Comparison of ENCODE assay signal across 13 cellular contexts in genomic region chr11:14232652-14233051, GRCh38.
DNase-seq lines count a peak whose midpoint lies in the region; ATAC-seq and TF ChIP-seq lines count a peak whose summit lies in the region.
"Had no signal": no experiment of that assay in that cellular context is flagged by ENCODE, and none has a peak within 500 bp of the region (broad histone marks: within the 10 kb centered on the region; RNA-seq: fewer than 3 reads in every experiment).

No MANE protein-coding gene starts in this region.

- intact Hi-C loops in thyroid gland (cut with DNase I) = no loop called here
- intact Hi-C loops in activated CD4-positive, alpha-beta T cell treated with anti-CD3 and anti-CD28 coated beads for 36 hours (cut with DNase I, micrococcal nuclease) = no loop called here

- CTCF ChIA-PET in activated CD4-positive, alpha-beta T cell treated with anti-CD3 and anti-CD28 coated beads for 36 hours (lab: Charles Lee) = interaction anchor here (0.6 kb wide), 2 partner anchors 36 to 525 kb away, joined by 3 to 4 read pairs; no protein-coding TSS in a partner anchor

- H3K4me1 Mint-ChIP-seq in activated CD4-positive, alpha-beta T cell treated with anti-CD3 and anti-CD28 coated beads for 36 hours = peaks cover 3% of the 10 kb centered on the region

- 52 to 55% methylated on average over 6 of the region's 6 CpGs for WGBS in thyroid gland, 2 donors

- no peak overlapping the region for H3K27ac Mint-ChIP-seq in activated CD4-positive, alpha-beta T cell treated with anti-CD3 and anti-CD28 coated beads for 36 hours

- TF ChIP-seq POLR2A in thyroid gland (IDR thresholded peaks at IDR 0.05) = no peak

- POLR2A ChIA-PET in activated CD4-positive, alpha-beta T cell treated with anti-CD3 and anti-CD28 coated beads for 36 hours (lab: Charles Lee) = no interaction called here

- H3K27ac ChIP-seq in C4-2B (no peak overlapping the region), WERI-Rb-1 (no peak overlapping the region), thyroid gland (no peak overlapping the region)
- H3K27ac ChIP-seq: colonic mucosa had no signal

- no peak for ATAC-seq in activated CD4-positive, alpha-beta T cell treated with anti-CD3 and anti-CD28 coated beads for 36 hours
- ATAC-seq in HG02588 (IDR thresholded peaks at IDR 0.05; ENCODE audit: unreplicated experiment) (no peak), HG03521 (IDR thresholded peaks at IDR 0.05; ENCODE audit: unreplicated experiment) (no peak)

- H3K9me3 ChIP-seq in WERI-Rb-1 (ENCODE audit: severe bottlenecking) = no peaks in the 10 kb centered on the region
- H3K9me3 ChIP-seq in thyroid gland = no peaks in the 10 kb centered on the region
- H3K9me3 ChIP-seq: colonic mucosa had no signal

- H3K4me3 Mint-ChIP-seq in activated CD4-positive, alpha-beta T cell treated with anti-CD3 and anti-CD28 coated beads for 36 hours = no peak overlapping the region

- no peaks in the 10 kb centered on the region for H3K36me3 ChIP-seq in WERI-Rb-1
- H3K36me3 ChIP-seq in kidney epithelial cell (ENCODE audit: control insufficient read depth, insufficient read depth, low read length) = no peaks in the 10 kb centered on the region
- H3K36me3 ChIP-seq in thyroid gland = no peaks in the 10 kb centered on the region
- H3K36me3 ChIP-seq: colonic mucosa had no signal

- no peaks in the 10 kb centered on the region for H3K36me3 Mint-ChIP-seq in activated CD4-positive, alpha-beta T cell treated with anti-CD3 and anti-CD28 coated beads for 36 hours (ENCODE audit: low read depth)

- H3K27me3 ChIP-seq in WERI-Rb-1 (ENCODE audit: insufficient read depth, low read depth, severe bottlenecking) = peaks cover 57% of the 10 kb centered on the region
- peaks cover 9% of the 10 kb centered on the region for H3K27me3 ChIP-seq in kidney epithelial cell (ENCODE audit: control insufficient read depth, insufficient read depth, low read length)
- H3K27me3 ChIP-seq in thyroid gland = no peaks in the 10 kb centered on the region
- H3K27me3 ChIP-seq: colonic mucosa had no signal

- TF ChIP-seq CTCF in C4-2B (conservative IDR thresholded peaks at IDR 0.05) (peak; percentile 87), HFF-Myc (IDR thresholded peaks at IDR 0.05; ENCODE audit: low read depth, low read length, missing control alignments) (peak; percentile 45), WERI-Rb-1 (IDR thresholded peaks at IDR 0.05; ENCODE audit: low read depth, low read length) (peak; percentile 72), kidney epithelial cell (IDR thresholded peaks at IDR 0.05; ENCODE audit: insufficient read depth, low read length, poor library complexity, severe bottlenecking) (peak; percentile 44), thyroid gland (IDR thresholded peaks at IDR 0.05) (peak in 2 of 6 experiments; percentile 8 to 24)

- H3K4me3 ChIP-seq in HFF-Myc (replicated peaks; ENCODE audit: low read depth, low read length) (no peak overlapping the region), WERI-Rb-1 (ENCODE audit: low read depth, low read length) (no peak overlapping the region), kidney epithelial cell (ENCODE audit: low read depth, low read length) (no peak overlapping the region), thyroid gland (replicated peaks in 1 of 3) (no peak overlapping the region)
- H3K4me3 ChIP-seq: colonic mucosa had no signal

- H3K4me1 ChIP-seq in thyroid gland = no peaks in the 10 kb centered on the region
- H3K4me1 ChIP-seq: colonic mucosa had no signal

- no peaks in the 10 kb centered on the region for H3K27me3 Mint-ChIP-seq in activated CD4-positive, alpha-beta T cell treated with anti-CD3 and anti-CD28 coated beads for 36 hours

- DNase-seq in HFF-Myc (ENCODE audit: extremely low read depth, low read depth) (no peak), WERI-Rb-1 (peak; percentile 38), kidney epithelial cell (ENCODE audit: low read depth) (no peak), thyroid gland (no peak)
- DNase-seq in activated CD4-positive, alpha-beta T cell treated with anti-CD3 and anti-CD28 coated beads for 36 hours = no peak
- DNase-seq: activated CD4-positive, alpha-beta T cell treated with anti-CD3 and anti-CD28 coated beads, Interleukin-2, amount 50 U/mL, for 4 hours; activated naive CD4-positive, alpha-beta T cell treated with anti-CD3 and anti-CD28 coated beads, Interleukin-2, amount 50 U/mL, for 16 hours; colonic mucosa; NCI-H2227 treated with DMSO at 0.1 percent for 48 hours; stimulated activated CD4-positive, alpha-beta T cell treated with anti-CD3 and anti-CD28 coated beads, Interleukin-4, amount 100 ng/mL, for 4 hours had no signal

- no peaks in the 10 kb centered on the region for H3K9me3 Mint-ChIP-seq in activated CD4-positive, alpha-beta T cell treated with anti-CD3 and anti-CD28 coated beads for 36 hours (ENCODE audit: low read depth)
